Comparison of ENCODE assay signal across 1 cellular context in genomic region chr2:98607741-98608117, GRCh38.
TF ChIP-seq lines count a peak whose summit lies in the region.

No MANE protein-coding gene starts in this region.

TF ChIP-seq in GM12878, 131 proteins besides CTCF, POLR2A, EP300 and RAD21 (continued from another document):
- no peak for TF ChIP-seq REST (IDR thresholded peaks at IDR 0.05; ENCODE audit: low read depth, low read length)
- no peak for TF ChIP-seq NFXL1 (IDR thresholded peaks at IDR 0.05; ENCODE audit: borderline replicate concordance)
- no peak for TF ChIP-seq SMARCA5 (IDR thresholded peaks at IDR 0.05)
- no peak for TF ChIP-seq CHD1 (IDR thresholded peaks at IDR 0.05; ENCODE audit: low read depth, low read length)
- TF ChIP-seq ETV6 (conservative IDR thresholded peaks at IDR 0.05 in 1 of 2, IDR thresholded peaks at IDR 0.05 in 1 of 2; ENCODE audit: borderline replicate concordance in 1 of 2, low read depth in 1 of 2): no peak
TF ChIP-seq in GM12878: peak in this region for 0.
